In the genomic region with DNA sequence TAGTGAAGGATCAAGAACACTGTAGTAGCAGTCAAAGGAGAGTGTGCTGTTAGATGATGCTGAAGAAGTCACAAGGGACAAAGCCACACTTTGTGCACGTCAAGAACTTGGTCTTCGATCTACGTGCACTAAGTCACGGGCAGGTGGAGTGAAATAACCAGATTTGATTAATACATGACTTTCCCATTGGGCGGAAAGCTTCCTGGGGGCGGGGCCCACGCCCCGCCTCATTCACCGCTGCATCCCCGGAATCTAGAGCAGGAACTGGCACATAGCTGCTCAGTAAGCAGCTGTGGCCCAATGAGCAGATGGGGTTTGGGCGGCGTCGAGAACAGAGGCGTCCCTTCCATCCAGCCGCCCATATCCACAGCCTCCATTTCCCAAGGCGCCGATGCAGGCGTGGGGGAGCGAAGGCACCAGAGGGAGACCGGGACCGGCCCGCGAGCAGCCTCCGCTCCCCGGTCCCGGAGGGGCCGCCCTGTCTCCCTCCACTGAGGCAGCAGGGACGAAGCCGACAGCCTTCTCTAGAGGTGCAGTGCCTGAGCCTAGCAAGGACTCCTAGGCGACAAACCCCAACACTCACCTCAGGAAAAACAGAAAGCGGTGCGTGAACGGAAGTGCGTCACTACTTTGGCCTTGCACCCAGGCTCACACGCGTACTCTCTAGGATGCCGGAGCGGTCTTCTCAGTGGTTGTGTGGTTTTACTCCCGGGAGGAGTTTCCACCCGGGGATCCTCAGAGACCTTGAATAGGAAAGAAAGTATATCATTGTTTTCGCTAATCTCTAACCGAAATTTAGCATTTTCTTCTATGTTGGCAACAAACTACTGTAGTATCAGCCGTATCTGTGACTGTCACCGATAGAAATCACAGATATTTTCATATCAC, we compare ENCODE assay signal across 1 cellular context.
TF ChIP-seq lines count a peak whose summit lies in the region.

No MANE protein-coding gene starts in this region.

TF ChIP-seq in HepG2, 621 proteins besides CTCF, POLR2A, EP300 and RAD21 (continued from another document and continues in another):
- TF ChIP-seq KLF9 (CRISPR knock-in tag; IDR thresholded peaks at IDR 0.05; ENCODE audit: low read depth), result peak; percentile 67; the same call in 1 of the 2 replicates
- TF ChIP-seq DMAP1 (CRISPR knock-in tag; IDR thresholded peaks at IDR 0.05), result peak; percentile 56
- peak; percentile 85 for TF ChIP-seq MYC (CRISPR knock-in tag; IDR thresholded peaks at IDR 0.05; ENCODE audit: borderline replicate concordance)
- TF ChIP-seq GTF3A (CRISPR knock-in tag; conservative IDR thresholded peaks at IDR 0.05), result 0 out of 2 replicates have a peak, but pooled peaks have one; percentile 30
- TF ChIP-seq CAMTA2 (CRISPR knock-in tag; IDR thresholded peaks at IDR 0.05; ENCODE audit: borderline replicate concordance), result 0 out of 2 replicates have a peak, but pooled peaks have one; percentile 33
- TF ChIP-seq BRCA1 (CRISPR knock-in tag; IDR thresholded peaks at IDR 0.05), result 0 out of 2 replicates have a peak, but pooled peaks have one; percentile 74
- TF ChIP-seq, protein P1, sequence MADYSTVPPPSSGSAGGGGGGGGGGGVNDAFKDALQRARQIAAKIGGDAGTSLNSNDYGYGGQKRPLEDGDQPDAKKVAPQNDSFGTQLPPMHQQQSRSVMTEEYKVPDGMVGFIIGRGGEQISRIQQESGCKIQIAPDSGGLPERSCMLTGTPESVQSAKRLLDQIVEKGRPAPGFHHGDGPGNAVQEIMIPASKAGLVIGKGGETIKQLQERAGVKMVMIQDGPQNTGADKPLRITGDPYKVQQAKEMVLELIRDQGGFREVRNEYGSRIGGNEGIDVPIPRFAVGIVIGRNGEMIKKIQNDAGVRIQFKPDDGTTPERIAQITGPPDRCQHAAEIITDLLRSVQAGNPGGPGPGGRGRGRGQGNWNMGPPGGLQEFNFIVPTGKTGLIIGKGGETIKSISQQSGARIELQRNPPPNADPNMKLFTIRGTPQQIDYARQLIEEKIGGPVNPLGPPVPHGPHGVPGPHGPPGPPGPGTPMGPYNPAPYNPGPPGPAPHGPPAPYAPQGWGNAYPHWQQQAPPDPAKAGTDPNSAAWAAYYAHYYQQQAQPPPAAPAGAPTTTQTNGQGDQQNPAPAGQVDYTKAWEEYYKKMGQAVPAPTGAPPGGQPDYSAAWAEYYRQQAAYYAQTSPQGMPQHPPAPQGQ (CRISPR knock-in tag; IDR thresholded peaks at IDR 0.05; ENCODE audit: borderline replicate concordance), result no peak
- no peak for TF ChIP-seq ZNF180 (CRISPR knock-in tag; IDR thresholded peaks at IDR 0.05; ENCODE audit: borderline replicate concordance, low read depth)
- peak; percentile 67 for TF ChIP-seq HNF4A (CRISPR knock-in tag; IDR thresholded peaks at IDR 0.05)
- TF ChIP-seq, protein P2, sequence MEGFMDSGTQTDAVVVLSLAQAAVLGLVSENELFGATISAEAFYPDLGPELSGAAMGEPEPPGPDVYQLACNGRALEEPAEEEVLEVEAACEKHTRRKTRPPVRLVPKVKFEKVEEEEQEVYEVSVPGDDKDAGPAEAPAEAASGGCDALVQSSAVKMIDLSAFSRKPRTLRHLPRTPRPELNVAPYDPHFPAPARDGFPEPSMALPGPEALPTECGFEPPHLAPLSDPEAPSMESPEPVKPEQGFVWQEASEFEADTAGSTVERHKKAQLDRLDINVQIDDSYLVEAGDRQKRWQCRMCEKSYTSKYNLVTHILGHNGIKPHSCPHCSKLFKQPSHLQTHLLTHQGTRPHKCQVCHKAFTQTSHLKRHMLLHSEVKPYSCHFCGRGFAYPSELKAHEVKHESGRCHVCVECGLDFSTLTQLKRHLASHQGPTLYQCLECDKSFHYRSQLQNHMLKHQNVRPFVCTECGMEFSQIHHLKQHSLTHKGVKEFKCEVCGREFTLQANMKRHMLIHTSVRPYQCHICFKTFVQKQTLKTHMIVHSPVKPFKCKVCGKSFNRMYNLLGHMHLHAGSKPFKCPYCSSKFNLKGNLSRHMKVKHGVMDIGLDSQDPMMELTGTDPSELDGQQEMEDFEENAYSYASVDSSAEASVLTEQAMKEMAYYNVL (CRISPR knock-in tag; IDR thresholded peaks at IDR 0.05; ENCODE audit: borderline replicate concordance), result peak; percentile 58; the same call in 1 of the 2 replicates
- no peak for TF ChIP-seq FLYWCH1 (CRISPR knock-in tag; IDR thresholded peaks at IDR 0.05)
- TF ChIP-seq AGO2 (optimal IDR thresholded peaks at IDR 0.05; ENCODE audit: low read depth, low read length), result peak; percentile 78
- TF ChIP-seq ZNF451 (CRISPR knock-in tag; IDR thresholded peaks at IDR 0.05), result 0 out of 2 replicates have a peak, but pooled peaks have one; percentile 36
- TF ChIP-seq HOXD1 (CRISPR knock-in tag; IDR thresholded peaks at IDR 0.05), result peak; percentile 50; the same call in 1 of the 2 replicates
- TF ChIP-seq NCOA2 (CRISPR knock-in tag; IDR thresholded peaks at IDR 0.05), result no peak; the same call in 1 of the 2 replicates
- TF ChIP-seq TARDBP (CRISPR knock-in tag; IDR thresholded peaks at IDR 0.05), result peak; percentile 73; the same call in 1 of the 2 replicates
- peak; percentile 78; the same call in 1 of the 2 replicates for TF ChIP-seq ZNF598 (CRISPR knock-in tag; IDR thresholded peaks at IDR 0.05; ENCODE audit: borderline replicate concordance)
- TF ChIP-seq ZNF367 (CRISPR knock-in tag; IDR thresholded peaks at IDR 0.05; ENCODE audit: borderline replicate concordance), result no peak
- peak; percentile 96 for TF ChIP-seq SAP130 (CRISPR knock-in tag; IDR thresholded peaks at IDR 0.05; ENCODE audit: low read depth)
- TF ChIP-seq HDAC1 (CRISPR knock-in tag; IDR thresholded peaks at IDR 0.05), result peak; percentile 84
- 0 out of 2 replicates have a peak, but pooled peaks have one; percentile 34 for TF ChIP-seq THRA (CRISPR knock-in tag; IDR thresholded peaks at IDR 0.05; ENCODE audit: borderline replicate concordance)
- TF ChIP-seq GABPB1 (CRISPR knock-in tag; IDR thresholded peaks at IDR 0.05), result peak; percentile 99
- TF ChIP-seq, protein P3, sequence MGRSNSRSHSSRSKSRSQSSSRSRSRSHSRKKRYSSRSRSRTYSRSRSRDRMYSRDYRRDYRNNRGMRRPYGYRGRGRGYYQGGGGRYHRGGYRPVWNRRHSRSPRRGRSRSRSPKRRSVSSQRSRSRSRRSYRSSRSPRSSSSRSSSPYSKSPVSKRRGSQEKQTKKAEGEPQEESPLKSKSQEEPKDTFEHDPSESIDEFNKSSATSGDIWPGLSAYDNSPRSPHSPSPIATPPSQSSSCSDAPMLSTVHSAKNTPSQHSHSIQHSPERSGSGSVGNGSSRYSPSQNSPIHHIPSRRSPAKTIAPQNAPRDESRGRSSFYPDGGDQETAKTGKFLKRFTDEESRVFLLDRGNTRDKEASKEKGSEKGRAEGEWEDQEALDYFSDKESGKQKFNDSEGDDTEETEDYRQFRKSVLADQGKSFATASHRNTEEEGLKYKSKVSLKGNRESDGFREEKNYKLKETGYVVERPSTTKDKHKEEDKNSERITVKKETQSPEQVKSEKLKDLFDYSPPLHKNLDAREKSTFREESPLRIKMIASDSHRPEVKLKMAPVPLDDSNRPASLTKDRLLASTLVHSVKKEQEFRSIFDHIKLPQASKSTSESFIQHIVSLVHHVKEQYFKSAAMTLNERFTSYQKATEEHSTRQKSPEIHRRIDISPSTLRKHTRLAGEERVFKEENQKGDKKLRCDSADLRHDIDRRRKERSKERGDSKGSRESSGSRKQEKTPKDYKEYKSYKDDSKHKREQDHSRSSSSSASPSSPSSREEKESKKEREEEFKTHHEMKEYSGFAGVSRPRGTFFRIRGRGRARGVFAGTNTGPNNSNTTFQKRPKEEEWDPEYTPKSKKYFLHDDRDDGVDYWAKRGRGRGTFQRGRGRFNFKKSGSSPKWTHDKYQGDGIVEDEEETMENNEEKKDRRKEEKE (IDR thresholded peaks at IDR 0.05), result no peak
- TF ChIP-seq SIN3A (IDR thresholded peaks at IDR 0.05; ENCODE audit: borderline replicate concordance, low read depth, low read length), result peak; percentile 84; the same call in 1 of the 2 replicates
- no peak for TF ChIP-seq ZNF576 (CRISPR knock-in tag; IDR thresholded peaks at IDR 0.05)
- no peak for TF ChIP-seq TMF1 (CRISPR knock-in tag; IDR thresholded peaks at IDR 0.05; ENCODE audit: low read depth)
- TF ChIP-seq ZNF557 (CRISPR knock-in tag; IDR thresholded peaks at IDR 0.05), result no peak
- TF ChIP-seq ZNF547 (CRISPR knock-in tag; IDR thresholded peaks at IDR 0.05), result peak; percentile 84; the same call in 1 of the 2 replicates
- no peak for TF ChIP-seq HOXA9 (CRISPR knock-in tag; IDR thresholded peaks at IDR 0.05; ENCODE audit: borderline replicate concordance)
- TF ChIP-seq ZMYM3 (CRISPR knock-in tag; IDR thresholded peaks at IDR 0.05), result peak; percentile 21; the same call in 1 of the 2 replicates
- TF ChIP-seq SP4 (CRISPR knock-in tag; IDR thresholded peaks at IDR 0.05), result peak; percentile 17; the same call in 1 of the 2 replicates
- no peak for TF ChIP-seq ZNF720 (CRISPR knock-in tag; IDR thresholded peaks at IDR 0.05)
- TF ChIP-seq, protein P4, sequence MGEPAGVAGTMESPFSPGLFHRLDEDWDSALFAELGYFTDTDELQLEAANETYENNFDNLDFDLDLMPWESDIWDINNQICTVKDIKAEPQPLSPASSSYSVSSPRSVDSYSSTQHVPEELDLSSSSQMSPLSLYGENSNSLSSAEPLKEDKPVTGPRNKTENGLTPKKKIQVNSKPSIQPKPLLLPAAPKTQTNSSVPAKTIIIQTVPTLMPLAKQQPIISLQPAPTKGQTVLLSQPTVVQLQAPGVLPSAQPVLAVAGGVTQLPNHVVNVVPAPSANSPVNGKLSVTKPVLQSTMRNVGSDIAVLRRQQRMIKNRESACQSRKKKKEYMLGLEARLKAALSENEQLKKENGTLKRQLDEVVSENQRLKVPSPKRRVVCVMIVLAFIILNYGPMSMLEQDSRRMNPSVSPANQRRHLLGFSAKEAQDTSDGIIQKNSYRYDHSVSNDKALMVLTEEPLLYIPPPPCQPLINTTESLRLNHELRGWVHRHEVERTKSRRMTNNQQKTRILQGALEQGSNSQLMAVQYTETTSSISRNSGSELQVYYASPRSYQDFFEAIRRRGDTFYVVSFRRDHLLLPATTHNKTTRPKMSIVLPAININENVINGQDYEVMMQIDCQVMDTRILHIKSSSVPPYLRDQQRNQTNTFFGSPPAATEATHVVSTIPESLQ (CRISPR knock-in tag; conservative IDR thresholded peaks at IDR 0.05), result no peak
- peak; percentile 87 for TF ChIP-seq POGK (CRISPR knock-in tag; conservative IDR thresholded peaks at IDR 0.05)
- TF ChIP-seq ZSCAN21 (CRISPR knock-in tag; IDR thresholded peaks at IDR 0.05; ENCODE audit: borderline replicate concordance), result peak; percentile 84
- peak; percentile 43; the same call in 1 of the 2 replicates for TF ChIP-seq CEBPG (CRISPR knock-in tag; IDR thresholded peaks at IDR 0.05)
- TF ChIP-seq ZNF770 (CRISPR knock-in tag; IDR thresholded peaks at IDR 0.05), result 0 out of 2 replicates have a peak, but pooled peaks have one; percentile 39
- TF ChIP-seq ATF5 (CRISPR knock-in tag; IDR thresholded peaks at IDR 0.05; ENCODE audit: low read depth), result peak; percentile 67; the same call in 1 of the 2 replicates
- no peak for TF ChIP-seq NCOR1 (IDR thresholded peaks at IDR 0.05; ENCODE audit: borderline replicate concordance, low read length)
- TF ChIP-seq TEAD3 (CRISPR knock-in tag; optimal IDR thresholded peaks at IDR 0.05; ENCODE audit: borderline replicate concordance), result peak; percentile 72
- TF ChIP-seq MLLT10 (CRISPR knock-in tag; IDR thresholded peaks at IDR 0.05), result no peak
- peak; percentile 47; the same call in 1 of the 2 replicates for TF ChIP-seq ZSCAN20 (CRISPR knock-in tag; IDR thresholded peaks at IDR 0.05; ENCODE audit: borderline replicate concordance)
- TF ChIP-seq PRMT3 (CRISPR knock-in tag; IDR thresholded peaks at IDR 0.05; ENCODE audit: borderline replicate concordance, low read depth), result peak; percentile 43; the same call in 1 of the 2 replicates
- TF ChIP-seq SAFB2 (CRISPR knock-in tag; IDR thresholded peaks at IDR 0.05; ENCODE audit: borderline replicate concordance, low read depth), result peak; percentile 93
- TF ChIP-seq NFYC (CRISPR knock-in tag; IDR thresholded peaks at IDR 0.05), result peak; percentile 34
- peak; percentile 95 for TF ChIP-seq ZNF83 (CRISPR knock-in tag; IDR thresholded peaks at IDR 0.05; ENCODE audit: borderline replicate concordance)
